2 cellular contexts compared by ENCODE assay signal in genomic region chr1:53470155-53470554, GRCh38.
A peak's percentile ranks its signal among the peaks of the same experiment; 100 is the strongest.
TF ChIP-seq lines count a peak whose summit lies in the region.

No MANE protein-coding gene starts in this region.

TF ChIP-seq in IMR-90, 13 proteins besides CTCF, POLR2A, EP300 and RAD21:
- no peak for TF ChIP-seq MAFK (IDR thresholded peaks at IDR 0.05; ENCODE audit: low read depth, low read length)
- TF ChIP-seq CEBPB (IDR thresholded peaks at IDR 0.05; ENCODE audit: low read depth, low read length) = no peak
- TF ChIP-seq RCOR1 (IDR thresholded peaks at IDR 0.05; ENCODE audit: insufficient replicate concordance, low read length) = no peak
- 0 out of 2 replicates have a peak, but pooled peaks have one; percentile 6 for TF ChIP-seq USF2 (IDR thresholded peaks at IDR 0.05; ENCODE audit: low read depth, low read length)
- no peak for TF ChIP-seq NFE2L2 (IDR thresholded peaks at IDR 0.05; ENCODE audit: low read depth, low read length)
- TF ChIP-seq BHLHE40 (IDR thresholded peaks at IDR 0.05; ENCODE audit: low read depth, low read length) = no peak
- TF ChIP-seq MAZ (IDR thresholded peaks at IDR 0.05; ENCODE audit: borderline replicate concordance, low read depth, low read length) = peak; percentile 48; the same call in 1 of the 2 replicates
- TF ChIP-seq ELK1 (IDR thresholded peaks at IDR 0.05; ENCODE audit: borderline replicate concordance, low read depth, low read length) = no peak
- TF ChIP-seq MXI1 (IDR thresholded peaks at IDR 0.05; ENCODE audit: borderline replicate concordance, low read depth, low read length) = no peak
- peak; percentile 35; the same call in 1 of the 2 replicates for TF ChIP-seq SMC3 (IDR thresholded peaks at IDR 0.05; ENCODE audit: low read depth, low read length)
- TF ChIP-seq CHD1 (IDR thresholded peaks at IDR 0.05; ENCODE audit: low read depth, low read length) = no peak
- TF ChIP-seq RFX5 (IDR thresholded peaks at IDR 0.05; ENCODE audit: low read depth, low read length) = no peak
- no peak for TF ChIP-seq FOS (IDR thresholded peaks at IDR 0.05; ENCODE audit: low read depth, low read length)
TF ChIP-seq in IMR-90: peak in this region for 3.

TF ChIP-seq in endothelial cell of umbilical vein, 7 proteins besides CTCF, POLR2A, EP300 and RAD21:
- no peak for TF ChIP-seq EZH2 (IDR thresholded peaks at IDR 0.05; ENCODE audit: borderline replicate concordance, low read depth, low read length, severe bottlenecking)
- no peak for TF ChIP-seq JUN (IDR thresholded peaks at IDR 0.05; ENCODE audit: borderline replicate concordance, insufficient read depth, insufficient read length, low read depth)
- no peak for TF ChIP-seq MAX (IDR thresholded peaks at IDR 0.05; ENCODE audit: insufficient read depth, insufficient read length)
- no peak for TF ChIP-seq FOS (IDR thresholded peaks at IDR 0.05; ENCODE audit: borderline replicate concordance, insufficient read depth, low read length)
- no peak for TF ChIP-seq MYC (IDR thresholded peaks at IDR 0.05; ENCODE audit: low read depth, low read length)
- no peak for TF ChIP-seq GATA2 (IDR thresholded peaks at IDR 0.05; ENCODE audit: insufficient read depth, insufficient read length, low read depth, low read length)
- TF ChIP-seq POLR2AphosphoS5 (IDR thresholded peaks at IDR 0.05; ENCODE audit: insufficient read depth, low read depth, low read length) = no peak
